Comparison of ENCODE assay signal across 13 cellular contexts in genomic region chr12:43551971-43552559, GRCh38. TPM values are rescaled to one million over a fixed set of nuclear protein-coding genes. Genes with fewer than 3 reads are reported as not detected.
DNase-seq lines count a peak whose midpoint lies in the region; ATAC-seq, FAIRE-seq and TF ChIP-seq lines count a peak whose summit lies in the region.
"Had no signal": no experiment of that assay in that cellular context is flagged by ENCODE, and none has a peak within 500 bp of the region (broad histone marks: within the 10 kb centered on the region; RNA-seq: fewer than 3 reads in every experiment).

Gene ADAMTS20 (minus strand): TSS chr12:43552203. CDS start chr12:43551921, 282 bp downstream.

- no peak for FAIRE-seq in H54 (lab: Jason Lieb, UNC)

- CTCF ChIA-PET in activated CD4-positive, alpha-beta T cell treated with anti-CD3 and anti-CD28 coated beads for 36 hours (lab: Charles Lee): no interaction called here

- no peaks in the 10 kb centered on the region for H3K36me3 ChIP-seq in suprapubic skin

- H3K4me1 Mint-ChIP-seq in activated CD4-positive, alpha-beta T cell treated with anti-CD3 and anti-CD28 coated beads for 36 hours: no peaks in the 10 kb centered on the region

- in situ Hi-C loops in astrocyte of the cerebellum (cut with HindIII; ENCODE audit: low sequenced_read_pairs): no loop called here

- no peak within 1 kb of the TSS for H3K27ac ChIP-seq in suprapubic skin

- peak within 1 kb of the TSS; percentile 38 for H3K4me3 ChIP-seq in astrocyte of the cerebellum (ENCODE audit: low read depth, low read length)
- peak within 1 kb of the TSS; percentile 0 for H3K4me3 ChIP-seq in suprapubic skin

- no peak for TF ChIP-seq POLR2A in suprapubic skin (IDR thresholded peaks at IDR 0.05)
- no peak for TF ChIP-seq POLR2A in H54 (IDR thresholded peaks at IDR 0.05; ENCODE audit: low read depth, low read length)

- no peak for TF ChIP-seq EP300 in suprapubic skin (IDR thresholded peaks at IDR 0.05)

- H3K27me3 ChIP-seq in suprapubic skin: peaks cover 34% of the 10 kb centered on the region

- H3K27ac Mint-ChIP-seq in activated CD4-positive, alpha-beta T cell treated with anti-CD3 and anti-CD28 coated beads for 36 hours: no peak within 1 kb of the TSS
- H3K27ac Mint-ChIP-seq: stimulated activated naive CD8-positive, alpha-beta T cell treated with anti-CD3 and anti-CD28 coated beads, Interleukin-15, Interleukin-2, amounts not matched to agents 100 ng/mL and 50 ng/mL, for 24 hours had no signal

- peak; percentile 4 for DNase-seq in activated CD4-positive, alpha-beta T cell treated with anti-CD3 and anti-CD28 coated beads for 36 hours
- DNase-seq in activated CD4-positive, alpha-beta T cell treated with anti-CD3 and anti-CD28 coated beads, Interleukin-2, amount 50 U/mL, for 1 hour: no peak
- no peak for DNase-seq in astrocyte of the cerebellum (ENCODE audit: low read depth)
- peak; percentile 91 for DNase-seq in iPS-NIHi11 (ENCODE audit: low spot score)
- no peak for DNase-seq in suprapubic skin (ENCODE audit: low spot score in 2 of 2)
- DNase-seq in NCI-H510A treated with DMSO at 0.1 percent for 48 hours (lab: John Stamatoyannopoulos, UW): no peak
- no peak for DNase-seq in H54 (ENCODE audit: insufficient read length, low spot score)
- DNase-seq: 8988T, activated gamma-delta T cell treated with Interleukin-2 at 50 U/mL for 16 hours had no signal

- ATAC-seq in activated CD4-positive, alpha-beta T cell treated with anti-CD3 and anti-CD28 coated beads for 36 hours: no peak
- no peak for ATAC-seq in HG03520 (IDR thresholded peaks at IDR 0.05; ENCODE audit: unreplicated experiment)
- ATAC-seq: right cardiac atrium had no signal

- H3K36me3 Mint-ChIP-seq in activated CD4-positive, alpha-beta T cell treated with anti-CD3 and anti-CD28 coated beads for 36 hours (ENCODE audit: low read depth): no peaks in the 10 kb centered on the region

- no peaks in the 10 kb centered on the region for H3K9me3 ChIP-seq in suprapubic skin

- WGBS in suprapubic skin: 5% methylated on average over 17 of the region's 51 CpGs

- peaks cover 12% of the 10 kb centered on the region for H3K9me3 Mint-ChIP-seq in activated CD4-positive, alpha-beta T cell treated with anti-CD3 and anti-CD28 coated beads for 36 hours (ENCODE audit: low read depth)

- H3K4me1 ChIP-seq in suprapubic skin: peaks cover 11% of the 10 kb centered on the region

- POLR2A ChIA-PET in activated CD4-positive, alpha-beta T cell treated with anti-CD3 and anti-CD28 coated beads for 36 hours (lab: Charles Lee): interaction anchor here (0.6 kb wide), 1 partner anchor 794 kb away, joined by 3 read pairs; no protein-coding TSS in a partner anchor

- H3K27me3 Mint-ChIP-seq in activated CD4-positive, alpha-beta T cell treated with anti-CD3 and anti-CD28 coated beads for 36 hours: peaks cover 29% of the 10 kb centered on the region

- TF ChIP-seq CTCF in astrocyte of the cerebellum (IDR thresholded peaks at IDR 0.05; ENCODE audit: low read depth, low read length, missing control alignments): no peak
- TF ChIP-seq CTCF in suprapubic skin (IDR thresholded peaks at IDR 0.05): no peak

- H3K4me3 Mint-ChIP-seq in activated CD4-positive, alpha-beta T cell treated with anti-CD3 and anti-CD28 coated beads for 36 hours: no peak within 1 kb of the TSS
- H3K4me3 Mint-ChIP-seq: stimulated activated naive CD8-positive, alpha-beta T cell treated with anti-CD3 and anti-CD28 coated beads, Interleukin-15, Interleukin-2, amounts not matched to agents 100 ng/mL and 50 ng/mL, for 24 hours had no signal

- intact Hi-C loops in activated CD4-positive, alpha-beta T cell treated with anti-CD3 and anti-CD28 coated beads for 36 hours (cut with DNase I, micrococcal nuclease): no loop called here

RNA-seq across cellular contexts. Expression of gene ADAMTS20, which starts in this region (rescaled TPM):
- total RNA-seq in activated CD4-positive, alpha-beta T cell treated with anti-CD3 and anti-CD28 coated beads for 36 hours: not detected
- total RNA-seq in suprapubic skin: not detected
- total RNA-seq: right cardiac atrium; T-helper 2 cell treated with Interferon-gamma antibody and Interleukin-4, amounts not matched to agents 100 ng/mL and 5 ng/mL, for 36 hours had no signal

Comparison
In these comparisons a context has a peak if more than half of its experiments do, and no peak if none do; other contexts are left out.
1. Peak in DNase-seq in activated CD4-positive, alpha-beta T cell treated with anti-CD3 and anti-CD28 coated beads for 36 hours; RNA of the gene not detected or under 1 TPM.